In genomic region chrX:21946925-21947641, GRCh38 we compare ENCODE assay signal across 1 cellular context.
TF ChIP-seq lines count a peak whose summit lies in the region.

No MANE protein-coding gene starts in this region.

TF ChIP-seq in A549, 52 proteins besides CTCF, POLR2A, EP300 and RAD21 (continued from another document):
- TF ChIP-seq ATOH8 (CRISPR knock-in tag; IDR thresholded peaks at IDR 0.05; ENCODE audit: low read depth) (no peak), CHD4 (IDR thresholded peaks at IDR 0.05; ENCODE audit: borderline replicate concordance) (no peak), HMGXB4 (CRISPR knock-in tag; IDR thresholded peaks at IDR 0.05; ENCODE audit: borderline replicate concordance) (no peak), ZNF302 (CRISPR knock-in tag; IDR thresholded peaks at IDR 0.05) (no peak), HOXB13 (CRISPR knock-in tag; IDR thresholded peaks at IDR 0.05; ENCODE audit: low read depth) (no peak), HOXB5 (CRISPR knock-in tag; IDR thresholded peaks at IDR 0.05) (no peak), PHF8 (IDR thresholded peaks at IDR 0.05; ENCODE audit: borderline replicate concordance, low read depth) (no peak)
